21 cellular contexts compared by ENCODE assay signal in genomic region chr17:31788956-31789355, GRCh38.
A peak's percentile ranks its signal among the peaks of the same experiment; 100 is the strongest.
DNase-seq lines count a peak whose midpoint lies in the region; TF ChIP-seq lines count a peak whose summit lies in the region.
"Had no signal": no experiment of that assay in that cellular context is flagged by ENCODE, and none has a peak within 500 bp of the region (broad histone marks: within the 10 kb centered on the region; RNA-seq: fewer than 3 reads in every experiment).

No MANE protein-coding gene starts in this region.

- peak overlapping the region in 1 of 2 donors; percentile 45 for H3K27ac ChIP-seq in breast epithelium
- H3K27ac ChIP-seq in thyroid gland = no peak overlapping the region
- H3K27ac ChIP-seq in transverse colon = peak overlapping the region in 1 of 4 donors; percentile 20
- H3K27ac ChIP-seq: WERI-Rb-1 had no signal

- H3K27me3 Mint-ChIP-seq in MCF 10A (ENCODE audit: insufficient read depth, unreplicated experiment) = no peaks in the 10 kb centered on the region

- no peak for TF ChIP-seq CTCF in MCF 10A (IDR thresholded peaks at IDR 0.05; ENCODE audit: unreplicated experiment)
- TF ChIP-seq CTCF in breast epithelium (IDR thresholded peaks at IDR 0.05) = no peak
- no peak for TF ChIP-seq CTCF in thyroid gland (IDR thresholded peaks at IDR 0.05)
- TF ChIP-seq CTCF in transverse colon (IDR thresholded peaks at IDR 0.05) = no peak

- H3K36me3 ChIP-seq in breast epithelium = no peaks in the 10 kb centered on the region
- no peaks in the 10 kb centered on the region for H3K36me3 ChIP-seq in thyroid gland
- H3K36me3 ChIP-seq in transverse colon = no peaks in the 10 kb centered on the region
- H3K36me3 ChIP-seq: WERI-Rb-1 had no signal

- H3K27ac Mint-ChIP-seq in MCF 10A (ENCODE audit: low read depth, unreplicated experiment) = peak overlapping the region; percentile 86
- H3K27ac Mint-ChIP-seq: activated CD4-positive, alpha-beta memory T cell treated with anti-CD3 and anti-CD28 coated beads for 36 hours; activated T-cell treated with anti-CD3 and anti-CD28 coated beads, Interleukin-2, amount 50 U/mL, for 72 hours; CD4-positive, CD25-positive, alpha-beta regulatory T cell; dendritic cell treated with granulocyte-macrophage colony-stimulating factor and Interleukin-4, amounts not matched to agents 40 ng/mL and 50 ng/mL, for 4 days; nephron progenitor cell had no signal

- TF ChIP-seq POLR2A in breast epithelium (IDR thresholded peaks at IDR 0.05) (no peak), thyroid gland (IDR thresholded peaks at IDR 0.05) (no peak), transverse colon (IDR thresholded peaks at IDR 0.05) (no peak)

- no TSS peak for BruUV-seq in MCF 10A (replicated peaks; lab: Mats Ljungman, UMichigan)

- no peaks in the 10 kb centered on the region for H3K36me3 Mint-ChIP-seq in MCF 10A (ENCODE audit: insufficient read depth, unreplicated experiment)
- H3K36me3 Mint-ChIP-seq: activated CD4-positive, alpha-beta memory T cell treated with anti-CD3 and anti-CD28 coated beads for 36 hours; activated naive CD4-positive, alpha-beta T cell treated with anti-CD3 and anti-CD28 coated beads, Interleukin-2, amount 50 U/mL, for 72 hours; CD4-positive, CD25-positive, alpha-beta regulatory T cell had no signal

- no peaks in the 10 kb centered on the region for H3K9me3 Mint-ChIP-seq in MCF 10A (ENCODE audit: unreplicated experiment)
- H3K9me3 Mint-ChIP-seq: activated naive CD4-positive, alpha-beta T cell treated with anti-CD3 and anti-CD28 coated beads, Interleukin-2, amount 50 U/mL, for 72 hours; activated T-cell treated with anti-CD3 and anti-CD28 coated beads, Interleukin-2, amount 50 U/mL, for 72 hours; dendritic cell treated with granulocyte-macrophage colony-stimulating factor and Interleukin-4, amounts not matched to agents 40 ng/mL and 50 ng/mL, for 4 days had no signal

- intact Hi-C loops in MCF 10A (cut with micrococcal nuclease) = loop anchor here (2.0 kb wide), 1 partner anchor 230 kb away; no protein-coding TSS in a partner anchor
- intact Hi-C loops in breast epithelium (cut with DNase I; ENCODE audit: low total_unique reads) = no loop called here
- intact Hi-C loops in thyroid gland (cut with DNase I) = no loop called here
- intact Hi-C loops in transverse colon (cut with DNase I; ENCODE audit: low total_unique reads) = loop anchor here (1.0 kb wide), 1 partner anchor 212 kb away; no protein-coding TSS in a partner anchor

- DNase-seq in MCF 10A (ENCODE audit: unreplicated experiment) (no peak), breast epithelium (ENCODE audit: low spot score in 2 of 2) (no peak), amniotic epithelial cell (ENCODE audit: low read depth) (peak; percentile 81), iris pigment epithelial cell (ENCODE audit: low read depth) (peak; percentile 28), thyroid gland (no peak), transverse colon (no peak), kidney tubule cell (ENCODE audit: low spot score) (no peak)
- no peak for DNase-seq in stimulated activated CD4-positive, alpha-beta T cell treated with anti-CD3 and anti-CD28 coated beads, Interleukin-2, amount 100 ng/mL, for 48 hours
- DNase-seq: activated CD4-positive, alpha-beta memory T cell treated with anti-CD3 and anti-CD28 coated beads for 36 hours; activated T-cell treated with anti-CD3 and anti-CD28 coated beads, Interleukin-2, amount 50 U/mL, for 72 hours; CD4-positive, CD25-positive, alpha-beta regulatory T cell; Kasumi-1; NCI-H526; nephron progenitor cell; SHP77 treated with DMSO at 0.1 percent for 48 hours; small intestine; stimulated activated CD4-positive, alpha-beta T cell treated with anti-CD3 and anti-CD28 coated beads, Interleukin-4, amount 100 ng/mL, for 4 hours; T-helper 2 cell; WERI-Rb-1 had no signal

- H3K9me3 ChIP-seq in breast epithelium = no peaks in the 10 kb centered on the region
- H3K9me3 ChIP-seq in thyroid gland = no peaks in the 10 kb centered on the region
- no peaks in the 10 kb centered on the region for H3K9me3 ChIP-seq in transverse colon

- CTCF ChIA-PET in MCF 10A (lab: Yijun Ruan, JAX) = interaction anchor here (0.6 to 1.0 kb wide), 4 partner anchors 33 to 54 kb away, joined by 3 to 6 read pairs (median 5); no protein-coding TSS in a partner anchor

- H3K27me3 ChIP-seq in breast epithelium = no peaks in the 10 kb centered on the region
- no peaks in the 10 kb centered on the region for H3K27me3 ChIP-seq in thyroid gland
- no peaks in the 10 kb centered on the region for H3K27me3 ChIP-seq in transverse colon

- no peak overlapping the region for H3K4me3 Mint-ChIP-seq in MCF 10A (ENCODE audit: unreplicated experiment)
- H3K4me3 Mint-ChIP-seq: activated CD4-positive, alpha-beta memory T cell treated with anti-CD3 and anti-CD28 coated beads for 36 hours; activated T-cell treated with anti-CD3 and anti-CD28 coated beads, Interleukin-2, amount 50 U/mL, for 72 hours; CD4-positive, CD25-positive, alpha-beta regulatory T cell; dendritic cell treated with granulocyte-macrophage colony-stimulating factor and Interleukin-4, amounts not matched to agents 40 ng/mL and 50 ng/mL, for 4 days; nephron progenitor cell had no signal

- H3K4me1 Mint-ChIP-seq in MCF 10A (ENCODE audit: insufficient read depth, unreplicated experiment) = peaks cover 19% of the 10 kb centered on the region
- H3K4me1 Mint-ChIP-seq: CD4-positive, CD25-positive, alpha-beta regulatory T cell had no signal

- TF ChIP-seq EP300 in transverse colon (IDR thresholded peaks at IDR 0.05; ENCODE audit: low read depth) = no peak

- no peak overlapping the region for H3K4me3 ChIP-seq in breast epithelium
- H3K4me3 ChIP-seq in thyroid gland (replicated peaks in 1 of 3) = no peak overlapping the region
- H3K4me3 ChIP-seq in transverse colon = no peak overlapping the region

- in situ Hi-C loops in transverse colon (cut with MboI; ENCODE audit: low pct_ligation_motif_present in 1 of 4, low pct_unique_long_range_greater_than_20kb in 1 of 4, low sequenced_read_pairs in 3 of 4) = no loop called here

- H3K4me1 ChIP-seq in breast epithelium = no peaks in the 10 kb centered on the region
- peaks cover 0 to 11% of the 10 kb centered on the region in 2 donors for H3K4me1 ChIP-seq in thyroid gland
- H3K4me1 ChIP-seq in transverse colon = no peaks in the 10 kb centered on the region

- 95 to 96% methylated on average over 4 of the region's 4 CpGs for WGBS in thyroid gland, 2 donors
- WGBS in transverse colon (ENCODE audit: low coverage in 1 of 2), 2 donors = 88 to 94% methylated on average over 1 to 4 of the region's 4 CpGs

- POLR2A ChIA-PET in MCF 10A (lab: Yijun Ruan, JAX) = interaction anchor here (0.6 to 2.1 kb wide), 11 partner anchors 23 to 294 kb away, joined by 3 to 5 read pairs (median 3); no protein-coding TSS in a partner anchor

Comparison
In these comparisons a context has a peak if more than half of its experiments do, and no peak if none do; other contexts are left out.
1. intact Hi-C loops: an anchor here in MCF 10A (2.0 kb wide) and transverse colon (1.0 kb wide); none called in breast epithelium and thyroid gland.
2. DNase-seq: peak in amniotic epithelial cell (single experiment) and iris pigment epithelial cell (single experiment); none in MCF 10A (single experiment), breast epithelium (0 of 2), thyroid gland (0 of 2), transverse colon (single experiment), stimulated activated CD4-positive, alpha-beta T cell treated with anti-CD3 and anti-CD28 coated beads, Interleukin-2, amount 100 ng/mL, for 48 hours (0 of 2) and kidney tubule cell (single experiment).